In genomic region chr4:113958766-113959540, GRCh38 we compare ENCODE assay signal across 9 cellular contexts. TPM values are rescaled to one million over a fixed set of nuclear protein-coding genes. Genes with fewer than 3 reads are reported as not detected.
DNase-seq lines count a peak whose midpoint lies in the region; ATAC-seq, FAIRE-seq and TF ChIP-seq lines count a peak whose summit lies in the region.
"Had no signal": no experiment of that assay in that cellular context is flagged by ENCODE, and none has a peak within 500 bp of the region (broad histone marks: within the 10 kb centered on the region; RNA-seq: fewer than 3 reads in every experiment).

No MANE protein-coding gene starts in this region.

- H3K36me3 ChIP-seq in pancreas: no peaks in the 10 kb centered on the region
- H3K36me3 ChIP-seq: cardiac muscle cell had no signal

- WGBS in pancreas, 2 donors: 55 to 65% methylated on average over 8 of the region's 8 CpGs

- intact Hi-C loops in pancreas (cut with DNase I): no loop called here
- intact Hi-C loops in activated CD4-positive, alpha-beta memory T cell treated with anti-CD3 and anti-CD28 coated beads for 36 hours (cut with micrococcal nuclease): loop anchor here (5.0 kb wide), 1 partner anchor 48 kb away; no protein-coding TSS in a partner anchor

- no peak overlapping the region for H3K27ac Mint-ChIP-seq in activated CD4-positive, alpha-beta memory T cell treated with anti-CD3 and anti-CD28 coated beads for 36 hours

- no peaks in the 10 kb centered on the region for H3K27me3 ChIP-seq in pancreas

- no peak overlapping the region for H3K4me3 Mint-ChIP-seq in activated CD4-positive, alpha-beta memory T cell treated with anti-CD3 and anti-CD28 coated beads for 36 hours

- H3K4me1 Mint-ChIP-seq in activated CD4-positive, alpha-beta memory T cell treated with anti-CD3 and anti-CD28 coated beads for 36 hours (ENCODE audit: low read depth): peaks cover 3% of the 10 kb centered on the region

- POLR2A ChIA-PET in activated CD4-positive, alpha-beta memory T cell treated with anti-CD3 and anti-CD28 coated beads for 36 hours (lab: Charles Lee): no interaction called here

- no peak for TF ChIP-seq CTCF in pancreas (IDR thresholded peaks at IDR 0.05)

- ATAC-seq in GM18861 (IDR thresholded peaks at IDR 0.05; ENCODE audit: unreplicated experiment) (peak; percentile 72), pancreas (peak; percentile 77 to 94 (median 89)), GM21423 (IDR thresholded peaks at IDR 0.05; ENCODE audit: unreplicated experiment) (no peak), GM18858 (IDR thresholded peaks at IDR 0.05; ENCODE audit: unreplicated experiment) (no peak), GM19023 (IDR thresholded peaks at IDR 0.05; ENCODE audit: unreplicated experiment) (no peak)

- no peaks in the 10 kb centered on the region for H3K27me3 Mint-ChIP-seq in activated CD4-positive, alpha-beta memory T cell treated with anti-CD3 and anti-CD28 coated beads for 36 hours

- DNase-seq in NCI-H2081 treated with DMSO at 0.1 percent for 48 hours (lab: John Stamatoyannopoulos, UW): peak; percentile 18
- peak; percentile 89 for DNase-seq in dedifferentiated amniotic fluid mesenchymal stem cell (ENCODE audit: extremely low spot score)
- DNase-seq in pancreas: no peak
- no peak for DNase-seq in activated CD4-positive, alpha-beta memory T cell treated with anti-CD3 and anti-CD28 coated beads for 36 hours

- peak; percentile 95 for FAIRE-seq in pancreas (lab: Jason Lieb, UNC)

- no peaks in the 10 kb centered on the region for H3K9me3 ChIP-seq in pancreas

- H3K9me3 Mint-ChIP-seq in activated CD4-positive, alpha-beta memory T cell treated with anti-CD3 and anti-CD28 coated beads for 36 hours: peaks cover 12% of the 10 kb centered on the region

- CTCF ChIA-PET in activated CD4-positive, alpha-beta memory T cell treated with anti-CD3 and anti-CD28 coated beads for 36 hours (lab: Charles Lee): interaction anchor here (1.4 to 2.1 kb wide), 3 partner anchors 8 to 564 kb away, joined by 5 to 8 read pairs (median 5); no protein-coding TSS in a partner anchor

- H3K4me3 ChIP-seq in pancreas: no peak overlapping the region
- H3K4me3 ChIP-seq: cardiac muscle cell had no signal

- H3K36me3 Mint-ChIP-seq in activated CD4-positive, alpha-beta memory T cell treated with anti-CD3 and anti-CD28 coated beads for 36 hours: peaks cover 3% of the 10 kb centered on the region

- peak overlapping the region in 2 of 4 donors; percentile 41 to 54 for H3K27ac ChIP-seq in pancreas
- H3K27ac ChIP-seq: cardiac muscle cell had no signal

- peaks cover 0 to 8% (median 5%) of the 10 kb centered on the region in 3 donors for H3K4me1 ChIP-seq in pancreas

RNA-seq across cellular contexts. Expression of gene ARSJ, which starts 20.5 kb away (rescaled TPM):
- 1 to 10 TPM; 1.4 to 5.7 (median 2.9) TPM for total RNA-seq in pancreas
- 1 to 10 TPM in 1 of 2 donors, under 1 TPM in 1; 0.80 to 1.6 TPM for polyA plus RNA-seq in pancreas
- under 1 TPM in 1 of 2 experiments, not detected in 1; 0.07 TPM for total RNA-seq in activated CD4-positive, alpha-beta memory T cell treated with anti-CD3 and anti-CD28 coated beads for 36 hours
- polyA plus RNA-seq: cardiac muscle cell had no signal

Comparison
In these comparisons a context has a peak if more than half of its experiments do, and no peak if none do; other contexts are left out.
1. ATAC-seq: peak in GM18861 (single experiment) and pancreas (4 of 4); none in GM21423 (single experiment), GM18858 (single experiment) and GM19023 (single experiment).
2. DNase-seq: peak in NCI-H2081 treated with DMSO at 0.1 percent for 48 hours (single experiment) and dedifferentiated amniotic fluid mesenchymal stem cell (single experiment); none in pancreas (0 of 6) and activated CD4-positive, alpha-beta memory T cell treated with anti-CD3 and anti-CD28 coated beads for 36 hours (single experiment).